In genomic region chr3:106691476-106691875, GRCh38 we compare ENCODE assay signal across 19 cellular contexts.
A peak's percentile ranks its signal among the peaks of the same experiment; 100 is the strongest.
DNase-seq lines count a peak whose midpoint lies in the region; FAIRE-seq and TF ChIP-seq lines count a peak whose summit lies in the region.
"Had no signal": no experiment of that assay in that cellular context is flagged by ENCODE, and none has a peak within 500 bp of the region (broad histone marks: within the 10 kb centered on the region; RNA-seq: fewer than 3 reads in every experiment).

No MANE protein-coding gene starts in this region.

- no peak overlapping the region for H2AFZ ChIP-seq in astrocyte (ENCODE audit: low read depth, low read length)

- H3K4me1 ChIP-seq in HEK293 (ENCODE audit: control insufficient read depth, insufficient read depth, low read length) = no peaks in the 10 kb centered on the region; the same call in 1 of the 2 replicates
- H3K4me1 ChIP-seq in astrocyte (ENCODE audit: insufficient read depth, low read length) = no peaks in the 10 kb centered on the region
- H3K4me1 ChIP-seq: BE2C, HAP-1 had no signal

- H3K36me3 ChIP-seq in HEK293 (ENCODE audit: control insufficient read depth in 2 of 2, insufficient read depth in 1 of 2, low read length in 2 of 2) (no peaks in the 10 kb centered on the region), astrocyte (ENCODE audit: insufficient read depth, low read length) (no peaks in the 10 kb centered on the region)
- H3K36me3 ChIP-seq: BE2C, HAP-1 had no signal

- H3K9me3 Mint-ChIP-seq in astrocyte (ENCODE audit: unreplicated experiment) = no peaks in the 10 kb centered on the region
- H3K9me3 Mint-ChIP-seq: CD4-positive, alpha-beta memory T cell; HFFc6 had no signal

- CTCF ChIA-PET in HEK293 (lab: Yijun Ruan, JAX) = interaction anchor here (0.6 to 0.9 kb wide), 2 partner anchors 10 to 262 kb away, joined by 3 read pairs; no protein-coding TSS in a partner anchor

- H3K4me2 ChIP-seq in astrocyte (ENCODE audit: low read length) = no peak overlapping the region
- H3K4me2 ChIP-seq: A549 had no signal

- POLR2A ChIA-PET in HEK293 (lab: Yijun Ruan, JAX) = no interaction called here

- no peaks in the 10 kb centered on the region for H3K9me3 ChIP-seq in HEK293 (ENCODE audit: control insufficient read depth, insufficient read depth, low read depth, low read length)
- no peaks in the 10 kb centered on the region for H3K9me3 ChIP-seq in astrocyte (ENCODE audit: insufficient read depth, low read depth, low read length)
- H3K9me3 ChIP-seq: A549, BE2C, HAP-1 had no signal

- TF ChIP-seq CTCF in HEK293 (tag by site-specific recombination; IDR thresholded peaks at IDR 0.05) (no peak), astrocyte (IDR thresholded peaks at IDR 0.05; ENCODE audit: insufficient read depth, low read depth, low read length) (no peak)

- DNase-seq in LHCN-M2 (ENCODE audit: low read depth) (peak; percentile 19), astrocyte (ENCODE audit: low read depth) (peak; percentile 10), smooth muscle cell of the brain vasculature (ENCODE audit: low read depth, low spot score) (peak; percentile 12), KBM-7 (no peak), NCI-H345 treated with DMSO at 0.1 percent for 48 hours (lab: John Stamatoyannopoulos, UW; ENCODE audit: unreplicated experiment) (no peak)
- DNase-seq: BE2C; CD4-positive, alpha-beta memory T cell; DMS79; EL; HFFc6 had no signal

- H4K20me1 ChIP-seq in astrocyte (ENCODE audit: insufficient read depth, low read length) = no peaks in the 10 kb centered on the region

- H3K4me3 Mint-ChIP-seq in astrocyte (ENCODE audit: unreplicated experiment) = no peak overlapping the region
- H3K4me3 Mint-ChIP-seq: CD4-positive, alpha-beta memory T cell; HFFc6 had no signal

- H3K36me3 Mint-ChIP-seq in astrocyte (ENCODE audit: low read depth, unreplicated experiment) = no peaks in the 10 kb centered on the region
- H3K36me3 Mint-ChIP-seq: CD4-positive, alpha-beta memory T cell had no signal

- H3K4me1 Mint-ChIP-seq in astrocyte (ENCODE audit: low read depth, unreplicated experiment) = peaks cover 8% of the 10 kb centered on the region
- H3K4me1 Mint-ChIP-seq: CD4-positive, alpha-beta memory T cell had no signal

- no peaks in the 10 kb centered on the region for H3K27me3 Mint-ChIP-seq in astrocyte (ENCODE audit: low read depth, unreplicated experiment)
- H3K27me3 Mint-ChIP-seq: CD4-positive, alpha-beta memory T cell had no signal

- in situ Hi-C loops in KBM-7 (cut with MboI; ENCODE audit: low pct_unique_long_range_greater_than_20kb, low sequenced_read_pairs) = no loop called here

- no peaks in the 10 kb centered on the region for H3K79me2 ChIP-seq in astrocyte (ENCODE audit: insufficient read depth, low read length)

- no peak for FAIRE-seq in astrocyte (lab: Jason Lieb, UNC)
- FAIRE-seq: A549, G401.6, GM12891, H1, HepG2, HTR-8/SVneo had no signal

- no peak overlapping the region for H3K27ac Mint-ChIP-seq in astrocyte (ENCODE audit: unreplicated experiment)
- H3K27ac Mint-ChIP-seq: CD4-positive, alpha-beta memory T cell; HFFc6 had no signal

- H3K4me3 ChIP-seq in HEK293 (ENCODE audit: low read depth, low read length) (no peak overlapping the region), astrocyte (ENCODE audit: insufficient read depth, low read depth, low read length) (no peak overlapping the region)
- H3K4me3 ChIP-seq: A549, HAP-1 had no signal

- H3K27me3 ChIP-seq in astrocyte (ENCODE audit: insufficient read depth, low read length) = no peaks in the 10 kb centered on the region
- H3K27me3 ChIP-seq: BE2C had no signal

- H3K27ac ChIP-seq in HEK293 (ENCODE audit: extremely low read depth, low read depth, low read length) = no peak overlapping the region
- H3K27ac ChIP-seq in astrocyte (ENCODE audit: low read depth, low read length) = no peak overlapping the region
- H3K27ac ChIP-seq: A549, C4-2B had no signal

- no peak overlapping the region for H3K9ac ChIP-seq in astrocyte (ENCODE audit: low read length)

TF ChIP-seq in HEK293, 187 proteins besides CTCF, POLR2A, EP300 and RAD21:
- TF ChIP-seq MZF1 (tag by site-specific recombination; IDR thresholded peaks at IDR 0.05; ENCODE audit: borderline replicate concordance) (0 out of 2 replicates have a peak, but pooled peaks have one; percentile 27), ZNF366 (tag by site-specific recombination; conservative IDR thresholded peaks at IDR 0.05) (no peak)

Comparison
In these comparisons a context has a peak if more than half of its experiments do, and no peak if none do; other contexts are left out.
1. DNase-seq: peak in LHCN-M2 (single experiment), astrocyte (single experiment) and smooth muscle cell of the brain vasculature (single experiment); none in KBM-7 (single experiment) and NCI-H345 treated with DMSO at 0.1 percent for 48 hours (single experiment).